11 cellular contexts compared by ENCODE assay signal in genomic region chr16:68283346-68283745, GRCh38. TPM values are rescaled to one million over a fixed set of nuclear protein-coding genes. Genes with fewer than 3 reads are reported as not detected.
DNase-seq lines count a peak whose midpoint lies in the region; ATAC-seq, FAIRE-seq and TF ChIP-seq lines count a peak whose summit lies in the region.
"Had no signal": no experiment of that assay in that cellular context is flagged by ENCODE, and none has a peak within 500 bp of the region (broad histone marks: within the 10 kb centered on the region; RNA-seq: fewer than 3 reads in every experiment).

No MANE protein-coding gene starts in this region.

- POLR2A ChIA-PET in OCI-LY7 (lab: Charles Lee), result interaction anchor here (0.8 to 2.2 kb wide), 10 partner anchors 9 to 31 kb away, joined by 3 to 13 read pairs (median 5); partner anchors contain the start of genes PRMT7, SLC7A6 and SLC7A6OS

- H3K4me1 ChIP-seq in OCI-LY7 (ENCODE audit: insufficient read depth, low read length, poor library complexity, severe bottlenecking) (peaks cover 93% of the 10 kb centered on the region), endodermal cell (ENCODE audit: control insufficient read depth, insufficient read depth, low read length) (no peaks in the 10 kb centered on the region)

- peaks cover 73% of the 10 kb centered on the region for H3K4me1 Mint-ChIP-seq in activated CD4-positive, alpha-beta T cell treated with anti-CD3 and anti-CD28 coated beads, Interleukin-2, amount 10 ng/mL, durations not matched to agents 24 days and 14 days
- H3K4me1 Mint-ChIP-seq in endodermal cell, result peaks cover 18% of the 10 kb centered on the region
- H3K4me1 Mint-ChIP-seq in stimulated activated naive B cell treated with anti-CD40 and anti-IgM and Interleukin-4, amounts not matched to agents 10 μg/mL and 1 μg/mL and 100 μg/mL, for 72 hours, result peaks cover 52 to 82% of the 10 kb centered on the region in 2 donors

- 89 to 94% methylated on average over 3 to 5 of the region's 5 CpGs for WGBS in endodermal cell (ENCODE audit: insufficient coverage in 1 of 2, insufficient read length in 1 of 2), 2 experiments

- no peaks in the 10 kb centered on the region for H3K27me3 ChIP-seq in endodermal cell (ENCODE audit: control insufficient read depth, insufficient read depth, low read length, poor library complexity, severe bottlenecking)

- peak overlapping the region; percentile 91 for H3K4me2 ChIP-seq in OCI-LY7 (ENCODE audit: low read length)

- peak overlapping the region; percentile 80 for H3K4me3 Mint-ChIP-seq in activated CD4-positive, alpha-beta T cell treated with anti-CD3 and anti-CD28 coated beads, Interleukin-2, amount 10 ng/mL, durations not matched to agents 24 days and 14 days
- no peak overlapping the region for H3K4me3 Mint-ChIP-seq in endodermal cell
- peak overlapping the region; percentile 74 to 81 for H3K4me3 Mint-ChIP-seq in stimulated activated naive B cell treated with anti-CD40 and anti-IgM and Interleukin-4, amounts not matched to agents 10 μg/mL and 1 μg/mL and 100 μg/mL, for 72 hours

- TF ChIP-seq CTCF in OCI-LY7 (conservative IDR thresholded peaks at IDR 0.05; ENCODE audit: low read length), result no peak
- TF ChIP-seq CTCF in endodermal cell (conservative IDR thresholded peaks at IDR 0.05), result no peak

- intact Hi-C loops in activated CD4-positive, alpha-beta T cell treated with anti-CD3 and anti-CD28 coated beads, Interleukin-2, amount 10 ng/mL, durations not matched to agents 24 days and 14 days (cut with micrococcal nuclease), result no loop called here
- intact Hi-C loops in OCI-LY7 (cut with micrococcal nuclease; ENCODE audit: unreplicated experiment), result no loop called here

- H3K9me2 ChIP-seq in OCI-LY7 (ENCODE audit: insufficient read depth, low read length), result no peaks in the 10 kb centered on the region

- ATAC-seq in stimulated activated naive B cell treated with anti-CD40 and anti-IgM and Interleukin-4, amounts not matched to agents 10 μg/mL and 1 μg/mL and 100 μg/mL, for 72 hours (replicated peaks), result no peak

- no peak overlapping the region for H3K9ac ChIP-seq in endodermal cell (ENCODE audit: extremely low read depth, low read length, poor library complexity, severe bottlenecking)

- CTCF ChIA-PET in OCI-LY7 (lab: Charles Lee; ENCODE audit: unreplicated experiment), result interaction anchor here (0.6 to 2.1 kb wide), 5 partner anchors 11 to 209 kb away, joined by 3 to 10 read pairs (median 5); partner anchors contain the start of gene SLC7A6

- H3K79me2 ChIP-seq in OCI-LY7 (ENCODE audit: insufficient read depth, low read depth, low read length), result peaks cover 60% of the 10 kb centered on the region

- H3K36me3 ChIP-seq in OCI-LY7 (ENCODE audit: insufficient read depth, low read length), result peaks cover 63% of the 10 kb centered on the region
- peaks cover 84% of the 10 kb centered on the region for H3K36me3 ChIP-seq in endodermal cell (ENCODE audit: control insufficient read depth, insufficient read depth, low read length)

- H3K27me3 Mint-ChIP-seq in activated CD4-positive, alpha-beta T cell treated with anti-CD3 and anti-CD28 coated beads, Interleukin-2, amount 10 ng/mL, durations not matched to agents 24 days and 14 days, result no peaks in the 10 kb centered on the region
- H3K27me3 Mint-ChIP-seq in endodermal cell (ENCODE audit: insufficient read depth), result no peaks in the 10 kb centered on the region
- no peaks in the 10 kb centered on the region for H3K27me3 Mint-ChIP-seq in stimulated activated naive B cell treated with anti-CD40 and anti-IgM and Interleukin-4, amounts not matched to agents 10 μg/mL and 1 μg/mL and 100 μg/mL, for 72 hours

- peak overlapping the region; percentile 85 for H3K27ac Mint-ChIP-seq in activated CD4-positive, alpha-beta T cell treated with anti-CD3 and anti-CD28 coated beads, Interleukin-2, amount 10 ng/mL, durations not matched to agents 24 days and 14 days
- H3K27ac Mint-ChIP-seq in endodermal cell, result peak overlapping the region; percentile 33
- peak overlapping the region; percentile 76 for H3K27ac Mint-ChIP-seq in stimulated activated naive B cell treated with anti-CD40 and anti-IgM and Interleukin-4, amounts not matched to agents 10 μg/mL and 1 μg/mL and 100 μg/mL, for 72 hours

- H3K27ac ChIP-seq in OCI-LY7 (ENCODE audit: low read depth, low read length, poor library complexity, severe bottlenecking), result peak overlapping the region; percentile 97
- H3K27ac ChIP-seq in endodermal cell (ENCODE audit: low read depth, low read length), result no peak overlapping the region

- H3K36me3 Mint-ChIP-seq in activated CD4-positive, alpha-beta T cell treated with anti-CD3 and anti-CD28 coated beads, Interleukin-2, amount 10 ng/mL, durations not matched to agents 24 days and 14 days (ENCODE audit: low read depth), result peaks cover 70% of the 10 kb centered on the region
- peaks cover 47% of the 10 kb centered on the region for H3K36me3 Mint-ChIP-seq in endodermal cell (ENCODE audit: low read depth)
- H3K36me3 Mint-ChIP-seq in stimulated activated naive B cell treated with anti-CD40 and anti-IgM and Interleukin-4, amounts not matched to agents 10 μg/mL and 1 μg/mL and 100 μg/mL, for 72 hours, result peaks cover 51 to 54% of the 10 kb centered on the region in 2 donors

- no peak for FAIRE-seq in GM19239 (lab: Jason Lieb, UNC)
- FAIRE-seq: endometrium had no signal

- H3K4me3 ChIP-seq in OCI-LY7 (ENCODE audit: low read depth, low read length, poor library complexity, severe bottlenecking) (peak overlapping the region; percentile 58), endodermal cell (ENCODE audit: low read length) (no peak overlapping the region)

- H4K20me1 ChIP-seq in OCI-LY7 (ENCODE audit: insufficient read depth, low read length), result no peaks in the 10 kb centered on the region

- no peaks in the 10 kb centered on the region for H3K9me3 ChIP-seq in OCI-LY7 (ENCODE audit: low read length)
- H3K9me3 ChIP-seq in endodermal cell (ENCODE audit: control insufficient read depth, low read length), result no peaks in the 10 kb centered on the region

- no peak for DNase-seq in activated CD4-positive, alpha-beta T cell treated with anti-CD3 and anti-CD28 coated beads, Interleukin-2, amount 10 ng/mL, durations not matched to agents 24 days and 14 days
- no peak for DNase-seq in activated CD4-positive, alpha-beta T cell treated with anti-CD3 and anti-CD28 coated beads, Interleukin-2, amount 50 U/mL, for 4 hours
- peak; percentile 57 for DNase-seq in OCI-LY7 (ENCODE audit: low spot score)
- DNase-seq in endodermal cell, result no peak
- DNase-seq in stimulated activated naive B cell treated with anti-CD40 and anti-IgM and Interleukin-4, amounts not matched to agents 10 μg/mL and 1 μg/mL and 100 μg/mL, for 72 hours, result no peak
- no peak for DNase-seq in GM19239 (ENCODE audit: insufficient read length, low spot score)
- no peak for DNase-seq in NCI-H2081 (lab: John Stamatoyannopoulos, UW)
- DNase-seq in GF-D8 (lab: John Stamatoyannopoulos, UW), result no peak
- DNase-seq: ACHN, NCI-H1436 had no signal

- H2AFZ ChIP-seq in OCI-LY7 (ENCODE audit: low read length), result no peak overlapping the region

- no TSS peak for BruUV-seq in OCI-LY7 (replicated peaks; lab: Mats Ljungman, UMichigan)

- H3K9me3 Mint-ChIP-seq in activated CD4-positive, alpha-beta T cell treated with anti-CD3 and anti-CD28 coated beads, Interleukin-2, amount 10 ng/mL, durations not matched to agents 24 days and 14 days, result no peaks in the 10 kb centered on the region
- H3K9me3 Mint-ChIP-seq in endodermal cell, result peaks cover 1% of the 10 kb centered on the region
- peaks cover 0 to 2% of the 10 kb centered on the region in 2 donors for H3K9me3 Mint-ChIP-seq in stimulated activated naive B cell treated with anti-CD40 and anti-IgM and Interleukin-4, amounts not matched to agents 10 μg/mL and 1 μg/mL and 100 μg/mL, for 72 hours

RNA-seq across cellular contexts. Expression of gene SLC7A6, which starts 19.0 kb away (rescaled TPM):
- 103 and 106 TPM in 2 replicates for total RNA-seq in activated CD4-positive, alpha-beta T cell treated with anti-CD3 and anti-CD28 coated beads, Interleukin-2, amount 10 ng/mL, durations not matched to agents 24 days and 14 days
- 50.9 and 53.1 TPM in 2 replicates for total RNA-seq in OCI-LY7 (2014; rRNA removed; shearing (Covaris generic))
- total RNA-seq in OCI-LY7 (2022), result 79.5 and 98.8 TPM in 2 replicates
- 10 to 100 TPM; 43.6 to 47.2 TPM for total RNA-seq in endodermal cell
- polyA plus RNA-seq in endodermal cell (2013, experiment 1 of 2), result 20.2 TPM
- 20.7 TPM for polyA plus RNA-seq in endodermal cell (2013, experiment 2 of 2)

RNA-seq across cellular contexts. Expression of gene SLC7A6OS, which starts 27.4 kb away (rescaled TPM):
- total RNA-seq in activated CD4-positive, alpha-beta T cell treated with anti-CD3 and anti-CD28 coated beads, Interleukin-2, amount 10 ng/mL, durations not matched to agents 24 days and 14 days, result 22.3 and 27.1 TPM in 2 replicates
- 28.6 and 35.2 TPM in 2 replicates for total RNA-seq in OCI-LY7 (2014; rRNA removed; shearing (Covaris generic))
- total RNA-seq in OCI-LY7 (2022) (33.4 and 35.8 TPM in 2 replicates), endodermal cell (10 to 100 TPM; 22.5 to 26.0 TPM)
- 20.1 TPM for polyA plus RNA-seq in endodermal cell (2013, experiment 1 of 2)
- polyA plus RNA-seq in endodermal cell (2013, experiment 2 of 2), result 19.2 TPM

RNA-seq across cellular contexts. Expression of gene PRMT7, which starts 27.5 kb away (rescaled TPM):
- 69.7 and 72.2 TPM in 2 replicates for total RNA-seq in activated CD4-positive, alpha-beta T cell treated with anti-CD3 and anti-CD28 coated beads, Interleukin-2, amount 10 ng/mL, durations not matched to agents 24 days and 14 days
- total RNA-seq in OCI-LY7 (2014; rRNA removed; shearing (Covaris generic)), result 75.3 and 85.1 TPM in 2 replicates
- total RNA-seq in OCI-LY7 (2022) (80.4 and 85.5 TPM in 2 replicates), endodermal cell (10 to 100 TPM; 63.9 to 68.5 TPM)
- polyA plus RNA-seq in endodermal cell (2013, experiment 1 of 2), result 41.9 TPM
- 41.1 TPM for polyA plus RNA-seq in endodermal cell (2013, experiment 2 of 2)

RNA-seq across cellular contexts. Expression of gene PLA2G15, which starts 38.2 kb away (rescaled TPM):
- 7.2 and 8.4 TPM in 2 replicates for total RNA-seq in activated CD4-positive, alpha-beta T cell treated with anti-CD3 and anti-CD28 coated beads, Interleukin-2, amount 10 ng/mL, durations not matched to agents 24 days and 14 days
- total RNA-seq in OCI-LY7 (2014; rRNA removed; shearing (Covaris generic)), result 38.9 and 46.2 TPM in 2 replicates
- total RNA-seq in OCI-LY7 (2022) (27.5 and 36.8 TPM in 2 replicates), endodermal cell (1 to 10 TPM; 8.7 to 10.0 TPM)
- 10.8 TPM for polyA plus RNA-seq in endodermal cell (2013, experiment 1 of 2)
- polyA plus RNA-seq in endodermal cell (2013, experiment 2 of 2), result 10.7 TPM

RNA-seq across cellular contexts. Expression of gene ESRP2, which starts 47.4 kb away (rescaled TPM):
- total RNA-seq in activated CD4-positive, alpha-beta T cell treated with anti-CD3 and anti-CD28 coated beads, Interleukin-2, amount 10 ng/mL, durations not matched to agents 24 days and 14 days, result 0.07 and 0.09 TPM in 2 replicates
- 0.08 TPM in 1 of 2 replicates, not detected in the other for total RNA-seq in OCI-LY7 (2014; rRNA removed; shearing (Covaris generic))
- total RNA-seq in OCI-LY7 (2022), result not detected in 2 replicates
- 10 to 100 TPM; 51.8 to 56.4 TPM for total RNA-seq in endodermal cell
- 5.3 TPM for polyA plus RNA-seq in endodermal cell (2013, experiment 1 of 2)
- 5.1 TPM for polyA plus RNA-seq in endodermal cell (2013, experiment 2 of 2)

Comparison
In these comparisons a context has a peak if more than half of its experiments do, and no peak if none do; other contexts are left out.
1. H3K27ac Mint-ChIP-seq: peak in every context shown above with its lines; median percentile 85 in activated CD4-positive, alpha-beta T cell treated with anti-CD3 and anti-CD28 coated beads, Interleukin-2, amount 10 ng/mL, durations not matched to agents 24 days and 14 days; 76 in stimulated activated naive B cell treated with anti-CD40 and anti-IgM and Interleukin-4, amounts not matched to agents 10 μg/mL and 1 μg/mL and 100 μg/mL, for 72 hours; 33 in endodermal cell.